ENCODE assay signal across 20 cellular contexts in genomic region chr12:104131609-104132008, GRCh38. TPM values are rescaled to one million over a fixed set of nuclear protein-coding genes. Genes with fewer than 3 reads are reported as not detected.
A peak's percentile ranks its signal among the peaks of the same experiment; 100 is the strongest.
DNase-seq lines count a peak whose midpoint lies in the region; ATAC-seq lines count a peak whose summit lies in the region.
"Had no signal": no experiment of that assay in that cellular context is flagged by ENCODE, and none has a peak within 500 bp of the region (broad histone marks: within the 10 kb centered on the region; RNA-seq: fewer than 3 reads in every experiment).

No MANE protein-coding gene starts in this region.

- peak overlapping the region; percentile 84 for H3K27ac Mint-ChIP-seq in activated naive CD4-positive, alpha-beta T cell treated with anti-CD3 and anti-CD28 coated beads, Interleukin-2, amount 50 U/mL, for 24 hours
- peak overlapping the region; percentile 32 for H3K27ac Mint-ChIP-seq in central memory CD8-positive, alpha-beta T cell (ENCODE audit: low read depth)
- peak overlapping the region; percentile 2 for H3K27ac Mint-ChIP-seq in stimulated activated effector memory CD8-positive, alpha-beta T cell treated with anti-CD3 and anti-CD28 coated beads, Interleukin-12 subunit alpha, Interleukin-12 subunit beta, amount 100 ng/mL, for 72 hours
- H3K27ac Mint-ChIP-seq: activated naive CD4-positive, alpha-beta T cell treated with anti-CD3 and anti-CD28 coated beads, Interleukin-2, amount 50 U/mL, for 72 hours; activated T-helper 1 cell treated with anti-CD3 and anti-CD28 coated beads, Interleukin-12 subunit alpha, Interleukin-12 subunit beta, Interleukin-2, Interleukin-4 antibody, amounts not matched to agents 30 ng/mL and 10 ng/mL and 1 ng/mL, durations not matched to agents 14 hours and 24 hours and 36 hours had no signal

- no peak for DNase-seq in activated naive CD4-positive, alpha-beta T cell (lab: John Stamatoyannopoulos, UW)
- no peak for DNase-seq in central memory CD8-positive, alpha-beta T cell (ENCODE audit: low spot score in 2 of 2)
- DNase-seq in left lobe of liver (ENCODE audit: low spot score) (peak; percentile 78), DMS79 (lab: John Stamatoyannopoulos, UW) (no peak), 8988T (no peak), NOMO-1 (lab: John Stamatoyannopoulos, UW; ENCODE audit: unreplicated experiment in 2 of 2) (no peak)
- no peak for DNase-seq in stimulated activated effector memory CD8-positive, alpha-beta T cell treated with anti-CD3 and anti-CD28 coated beads, Interleukin-12 subunit alpha, Interleukin-12 subunit beta, amount 100 ng/mL, for 72 hours (ENCODE audit: low spot score in 2 of 2)
- DNase-seq: ACHN, aorta, foreskin fibroblast, GF-D8, hypothalamus, KBM-7, NCI-H526, stomach, WERI-Rb-1 had no signal

- no peak overlapping the region for H3K4me3 Mint-ChIP-seq in activated naive CD4-positive, alpha-beta T cell treated with anti-CD3 and anti-CD28 coated beads, Interleukin-2, amount 50 U/mL, for 24 hours
- no peak overlapping the region for H3K4me3 Mint-ChIP-seq in central memory CD8-positive, alpha-beta T cell
- H3K4me3 Mint-ChIP-seq in stimulated activated effector memory CD8-positive, alpha-beta T cell treated with anti-CD3 and anti-CD28 coated beads, Interleukin-12 subunit alpha, Interleukin-12 subunit beta, amount 100 ng/mL, for 72 hours: no peak overlapping the region
- H3K4me3 Mint-ChIP-seq: activated T-helper 1 cell treated with anti-CD3 and anti-CD28 coated beads, Interleukin-12 subunit alpha, Interleukin-12 subunit beta, Interleukin-2, Interleukin-4 antibody, amounts not matched to agents 30 ng/mL and 10 ng/mL and 1 ng/mL, durations not matched to agents 14 hours and 24 hours and 36 hours; neural crest cell had no signal

- no peaks in the 10 kb centered on the region for H3K27me3 Mint-ChIP-seq in activated naive CD4-positive, alpha-beta T cell treated with anti-CD3 and anti-CD28 coated beads, Interleukin-2, amount 50 U/mL, for 24 hours
- H3K27me3 Mint-ChIP-seq in central memory CD8-positive, alpha-beta T cell: no peaks in the 10 kb centered on the region

- ATAC-seq in central memory CD8-positive, alpha-beta T cell (replicated peaks; ENCODE audit: extremely low read depth, poor library complexity, severe bottlenecking): no peak
- ATAC-seq in left lobe of liver: peak; percentile 89
- no peak for ATAC-seq in stimulated activated effector memory CD8-positive, alpha-beta T cell treated with anti-CD3 and anti-CD28 coated beads, Interleukin-12 subunit alpha, Interleukin-12 subunit beta, amount 100 ng/mL, for 72 hours
- ATAC-seq: activated naive CD4-positive, alpha-beta T cell treated with anti-CD3 and anti-CD28 coated beads, Interleukin-2, amount 50 U/mL, for 72 hours had no signal

- peaks cover 14% of the 10 kb centered on the region for H3K36me3 Mint-ChIP-seq in activated naive CD4-positive, alpha-beta T cell treated with anti-CD3 and anti-CD28 coated beads, Interleukin-2, amount 50 U/mL, for 24 hours
- H3K36me3 Mint-ChIP-seq in central memory CD8-positive, alpha-beta T cell (ENCODE audit: insufficient read depth): peaks cover 35% of the 10 kb centered on the region
- peaks cover 38% of the 10 kb centered on the region for H3K36me3 Mint-ChIP-seq in stimulated activated effector memory CD8-positive, alpha-beta T cell treated with anti-CD3 and anti-CD28 coated beads, Interleukin-12 subunit alpha, Interleukin-12 subunit beta, amount 100 ng/mL, for 72 hours

- H3K4me1 Mint-ChIP-seq in activated naive CD4-positive, alpha-beta T cell treated with anti-CD3 and anti-CD28 coated beads, Interleukin-2, amount 50 U/mL, for 24 hours: peaks cover 30% of the 10 kb centered on the region
- peaks cover 30% of the 10 kb centered on the region for H3K4me1 Mint-ChIP-seq in central memory CD8-positive, alpha-beta T cell
- H3K4me1 Mint-ChIP-seq in stimulated activated effector memory CD8-positive, alpha-beta T cell treated with anti-CD3 and anti-CD28 coated beads, Interleukin-12 subunit alpha, Interleukin-12 subunit beta, amount 100 ng/mL, for 72 hours: peaks cover 16% of the 10 kb centered on the region

- no peaks in the 10 kb centered on the region for H3K9me3 Mint-ChIP-seq in activated naive CD4-positive, alpha-beta T cell treated with anti-CD3 and anti-CD28 coated beads, Interleukin-2, amount 50 U/mL, for 24 hours
- no peaks in the 10 kb centered on the region for H3K9me3 Mint-ChIP-seq in central memory CD8-positive, alpha-beta T cell
- no peaks in the 10 kb centered on the region for H3K9me3 Mint-ChIP-seq in stimulated activated effector memory CD8-positive, alpha-beta T cell treated with anti-CD3 and anti-CD28 coated beads, Interleukin-12 subunit alpha, Interleukin-12 subunit beta, amount 100 ng/mL, for 72 hours
- H3K9me3 Mint-ChIP-seq: activated naive CD4-positive, alpha-beta T cell treated with anti-CD3 and anti-CD28 coated beads, Interleukin-2, amount 50 U/mL, for 72 hours; activated T-helper 1 cell treated with anti-CD3 and anti-CD28 coated beads, Interleukin-12 subunit alpha, Interleukin-12 subunit beta, Interleukin-2, Interleukin-4 antibody, amounts not matched to agents 30 ng/mL and 10 ng/mL and 1 ng/mL, durations not matched to agents 14 hours and 24 hours and 36 hours; neural crest cell had no signal

RNA-seq across cellular contexts. Expression of gene NFYB, which starts 6.4 kb away (rescaled TPM):
- total RNA-seq in left lobe of liver: 15.4 TPM

Comparison
In these comparisons a context has a peak if more than half of its experiments do, and no peak if none do; other contexts are left out.
1. H3K27ac Mint-ChIP-seq: peak in every context shown above with its lines; median percentile 84 in activated naive CD4-positive, alpha-beta T cell treated with anti-CD3 and anti-CD28 coated beads, Interleukin-2, amount 50 U/mL, for 24 hours; 32 in central memory CD8-positive, alpha-beta T cell; 2 in stimulated activated effector memory CD8-positive, alpha-beta T cell treated with anti-CD3 and anti-CD28 coated beads, Interleukin-12 subunit alpha, Interleukin-12 subunit beta, amount 100 ng/mL, for 72 hours.